ENCODE assay signal across 8 cellular contexts in the genomic region with DNA sequence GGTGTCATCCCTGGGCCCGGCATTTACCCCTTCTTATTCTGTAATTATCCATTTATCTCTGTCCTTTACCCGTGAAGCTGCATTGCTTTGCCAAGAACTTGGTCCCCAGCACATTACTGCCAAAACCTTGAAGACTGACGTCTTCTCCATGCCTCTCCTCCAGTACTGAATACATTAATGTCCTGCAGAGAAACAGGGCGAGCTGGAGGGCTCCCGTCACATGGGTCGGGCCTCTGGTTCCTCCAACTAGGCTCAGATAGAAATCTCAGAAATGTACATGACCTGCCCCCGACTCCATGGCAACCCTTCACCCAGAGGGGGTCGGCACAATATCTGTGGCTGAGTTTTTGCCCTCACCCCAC. TPM values are rescaled to one million over a fixed set of nuclear protein-coding genes. Genes with fewer than 3 reads are reported as not detected.
DNase-seq lines count a peak whose midpoint lies in the region; ATAC-seq and TF ChIP-seq lines count a peak whose summit lies in the region.

No MANE protein-coding gene starts in this region.

- peak overlapping the region; percentile 88 for H3K4me2 ChIP-seq in GM23338

- DNase-seq in GM23338 (ENCODE audit: low spot score): peak; percentile 39
- no peak for DNase-seq in activated CD4-positive, alpha-beta memory T cell treated with anti-CD3 and anti-CD28 coated beads, Interleukin-2, amount 10 ng/mL, durations not matched to agents 7 days and 5 days
- DNase-seq in right cardiac atrium: no peak
- no peak for DNase-seq in skeletal muscle cell (ENCODE audit: low read depth)
- no peak for DNase-seq in NCI-H526 (lab: John Stamatoyannopoulos, UW)
- no peak for DNase-seq in NCI-H226
- DNase-seq in NK-92 treated with Interleukin-12 subunit alpha and Interleukin-12 subunit beta, amount 100 ng/mL, for 24 hours (lab: John Stamatoyannopoulos, UW): no peak

- H3K27me3 ChIP-seq in GM23338 (ENCODE audit: insufficient read depth) (peaks cover 11% of the 10 kb centered on the region), right cardiac atrium (ENCODE audit: control insufficient read depth, insufficient read depth) (no peaks in the 10 kb centered on the region)

- peaks cover 40% of the 10 kb centered on the region for H3K4me1 ChIP-seq in GM23338 (ENCODE audit: insufficient read depth)
- peaks cover 2% of the 10 kb centered on the region for H3K4me1 ChIP-seq in right cardiac atrium (ENCODE audit: control insufficient read depth, insufficient read depth, low read length)

- H3K36me3 Mint-ChIP-seq in GM23338 (ENCODE audit: low read depth): peaks cover 24% of the 10 kb centered on the region
- H3K36me3 Mint-ChIP-seq in activated CD4-positive, alpha-beta memory T cell treated with anti-CD3 and anti-CD28 coated beads, Interleukin-2, amount 10 ng/mL, durations not matched to agents 7 days and 5 days (ENCODE audit: low read depth): peaks cover 30% of the 10 kb centered on the region

- H3K27me3 Mint-ChIP-seq in GM23338 (ENCODE audit: insufficient read depth, low read depth, poor library complexity): peaks cover 20% of the 10 kb centered on the region
- H3K27me3 Mint-ChIP-seq in activated CD4-positive, alpha-beta memory T cell treated with anti-CD3 and anti-CD28 coated beads, Interleukin-2, amount 10 ng/mL, durations not matched to agents 7 days and 5 days: peaks cover 5% of the 10 kb centered on the region

- no peak for TF ChIP-seq CTCF in GM23338 (conservative IDR thresholded peaks at IDR 0.05; ENCODE audit: low read depth in 2 of 2)

- no peak overlapping the region for H3K27ac Mint-ChIP-seq in GM23338
- no peak overlapping the region for H3K27ac Mint-ChIP-seq in activated CD4-positive, alpha-beta memory T cell treated with anti-CD3 and anti-CD28 coated beads, Interleukin-2, amount 10 ng/mL, durations not matched to agents 7 days and 5 days

- CTCF ChIA-PET in activated CD4-positive, alpha-beta memory T cell treated with anti-CD3 and anti-CD28 coated beads, Interleukin-2, amount 10 ng/mL, durations not matched to agents 7 days and 5 days (lab: Charles Lee): interaction anchor here (1.1 to 1.7 kb wide), 3 partner anchors 12 to 45 kb away, joined by 4 to 8 read pairs (median 4); a partner anchor contains a TSS

- no peaks in the 10 kb centered on the region for H3K79me2 ChIP-seq in GM23338 (replicated peaks; ENCODE audit: insufficient read depth)

- no peaks in the 10 kb centered on the region for H3K9me3 Mint-ChIP-seq in GM23338
- no peaks in the 10 kb centered on the region for H3K9me3 Mint-ChIP-seq in activated CD4-positive, alpha-beta memory T cell treated with anti-CD3 and anti-CD28 coated beads, Interleukin-2, amount 10 ng/mL, durations not matched to agents 7 days and 5 days

- no peaks in the 10 kb centered on the region for H3K9me3 ChIP-seq in right cardiac atrium (ENCODE audit: control insufficient read depth, low read length)

- H3K4me3 ChIP-seq in GM23338 (peak overlapping the region; percentile 70), right cardiac atrium (ENCODE audit: low read length) (peak overlapping the region; percentile 27), skeletal muscle cell (ENCODE audit: low read depth, low read length) (peak overlapping the region; percentile 59)

- H2AFZ ChIP-seq in GM23338: peak overlapping the region; percentile 87

- H3F3A ChIP-seq in GM23338 (replicated peaks; ENCODE audit: low read depth): peaks cover 10% of the 10 kb centered on the region; the same call in 1 of the 2 replicates

- no peak overlapping the region for H3K27ac ChIP-seq in GM23338 (ENCODE audit: low read depth)
- no peak overlapping the region for H3K27ac ChIP-seq in right cardiac atrium (ENCODE audit: low read length)

- H3K9me2 ChIP-seq in GM23338 (ENCODE audit: insufficient read depth): 0 out of 2 replicates have a peak, but pooled peaks cover 3% of the 10 kb centered on the region

- POLR2A ChIA-PET in activated CD4-positive, alpha-beta memory T cell treated with anti-CD3 and anti-CD28 coated beads, Interleukin-2, amount 10 ng/mL, durations not matched to agents 7 days and 5 days (lab: Charles Lee): interaction anchor here (1.1 to 4.5 kb wide), 5 partner anchors 8 to 179 kb away, joined by 3 to 46 read pairs (median 8); a partner anchor contains a TSS

- peak; percentile 27 for ATAC-seq in GM23338
- ATAC-seq in right cardiac atrium: peak in 1 of 2 donors; percentile 46
- ATAC-seq in GM21367 (IDR thresholded peaks at IDR 0.05; ENCODE audit: unreplicated experiment): no peak

- peaks cover 51% of the 10 kb centered on the region for H3K4me1 Mint-ChIP-seq in GM23338
- H3K4me1 Mint-ChIP-seq in activated CD4-positive, alpha-beta memory T cell treated with anti-CD3 and anti-CD28 coated beads, Interleukin-2, amount 10 ng/mL, durations not matched to agents 7 days and 5 days: peaks cover 49% of the 10 kb centered on the region

- intact Hi-C loops in right cardiac atrium (cut with DNase I): no loop called here

- H3K36me3 ChIP-seq in GM23338 (ENCODE audit: insufficient read depth): peaks cover 14% of the 10 kb centered on the region

- H3K4me3 Mint-ChIP-seq in GM23338: peak overlapping the region; percentile 83
- peak overlapping the region; percentile 22 for H3K4me3 Mint-ChIP-seq in activated CD4-positive, alpha-beta memory T cell treated with anti-CD3 and anti-CD28 coated beads, Interleukin-2, amount 10 ng/mL, durations not matched to agents 7 days and 5 days

- WGBS in right cardiac atrium: 6% methylated on average over 8 of the region's 8 CpGs

- no peaks in the 10 kb centered on the region for H4K20me1 ChIP-seq in GM23338 (replicated peaks; ENCODE audit: insufficient read depth)

TF ChIP-seq in GM23338, 12 proteins besides CTCF, POLR2A, EP300 and RAD21 (continues in another document):
- TF ChIP-seq EZH2 (IDR thresholded peaks at IDR 0.05; ENCODE audit: low read depth, unreplicated experiment): no peak
- TF ChIP-seq, protein P1, sequence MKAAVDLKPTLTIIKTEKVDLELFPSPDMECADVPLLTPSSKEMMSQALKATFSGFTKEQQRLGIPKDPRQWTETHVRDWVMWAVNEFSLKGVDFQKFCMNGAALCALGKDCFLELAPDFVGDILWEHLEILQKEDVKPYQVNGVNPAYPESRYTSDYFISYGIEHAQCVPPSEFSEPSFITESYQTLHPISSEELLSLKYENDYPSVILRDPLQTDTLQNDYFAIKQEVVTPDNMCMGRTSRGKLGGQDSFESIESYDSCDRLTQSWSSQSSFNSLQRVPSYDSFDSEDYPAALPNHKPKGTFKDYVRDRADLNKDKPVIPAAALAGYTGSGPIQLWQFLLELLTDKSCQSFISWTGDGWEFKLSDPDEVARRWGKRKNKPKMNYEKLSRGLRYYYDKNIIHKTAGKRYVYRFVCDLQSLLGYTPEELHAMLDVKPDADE (IDR thresholded peaks at IDR 0.05): no peak
- TF ChIP-seq ZNF114 (CRISPR knock-in tag; IDR thresholded peaks at IDR 0.05): no peak
- TF ChIP-seq CREB1 (CRISPR knock-in tag; IDR thresholded peaks at IDR 0.05; ENCODE audit: low read depth): no peak
- no peak for TF ChIP-seq JUNB (IDR thresholded peaks at IDR 0.05; ENCODE audit: unreplicated experiment)

RNA-seq across cellular contexts. Expression of a gene that starts 0.4 kb away (rescaled TPM):
- 0.24 and 0.54 TPM in 2 replicates for total RNA-seq in GM23338 (2014; rRNA removed; shearing (Covaris generic))
- polyA plus RNA-seq in GM23338 (2016; fragmentation: Nextera tagmentation; extraction: Ambion mirVana): 0.17 and 0.65 TPM in 2 replicates
- total RNA-seq in activated CD4-positive, alpha-beta memory T cell treated with anti-CD3 and anti-CD28 coated beads, Interleukin-2, amount 10 ng/mL, durations not matched to agents 7 days and 5 days: under 1 TPM; 0.65 to 0.98 TPM
- under 1 TPM; 0.34 to 0.72 (median 0.42) TPM for total RNA-seq in right cardiac atrium
- 0.29 TPM for polyA plus RNA-seq in right cardiac atrium

RNA-seq across cellular contexts. Expression of a gene that starts 11.7 kb away (rescaled TPM):
- total RNA-seq in GM23338 (2014; rRNA removed; shearing (Covaris generic)): 26.4 and 33.9 TPM in 2 replicates
- polyA plus RNA-seq in GM23338 (2016; fragmentation: Nextera tagmentation; extraction: Ambion mirVana) (51.8 and 59.3 TPM in 2 replicates), right cardiac atrium (17.5 TPM)
- 10 to 100 TPM; 47.1 to 47.4 TPM for total RNA-seq in activated CD4-positive, alpha-beta memory T cell treated with anti-CD3 and anti-CD28 coated beads, Interleukin-2, amount 10 ng/mL, durations not matched to agents 7 days and 5 days
- total RNA-seq in right cardiac atrium: 10 to 100 TPM; 25.3 to 52.1 (median 25.7) TPM

RNA-seq across cellular contexts. Expression of a gene that starts 12.0 kb away (rescaled TPM):
- total RNA-seq in GM23338 (2014; rRNA removed; shearing (Covaris generic)): 30.2 and 38.8 TPM in 2 replicates
- polyA plus RNA-seq in GM23338 (2016; fragmentation: Nextera tagmentation; extraction: Ambion mirVana) (10.2 and 10.9 TPM in 2 replicates), right cardiac atrium (17.7 TPM)
- 10 to 100 TPM; 22.6 to 22.8 TPM for total RNA-seq in activated CD4-positive, alpha-beta memory T cell treated with anti-CD3 and anti-CD28 coated beads, Interleukin-2, amount 10 ng/mL, durations not matched to agents 7 days and 5 days
- total RNA-seq in right cardiac atrium: 10 to 100 TPM; 30.7 to 46.4 (median 35.9) TPM
